In the genomic region with DNA sequence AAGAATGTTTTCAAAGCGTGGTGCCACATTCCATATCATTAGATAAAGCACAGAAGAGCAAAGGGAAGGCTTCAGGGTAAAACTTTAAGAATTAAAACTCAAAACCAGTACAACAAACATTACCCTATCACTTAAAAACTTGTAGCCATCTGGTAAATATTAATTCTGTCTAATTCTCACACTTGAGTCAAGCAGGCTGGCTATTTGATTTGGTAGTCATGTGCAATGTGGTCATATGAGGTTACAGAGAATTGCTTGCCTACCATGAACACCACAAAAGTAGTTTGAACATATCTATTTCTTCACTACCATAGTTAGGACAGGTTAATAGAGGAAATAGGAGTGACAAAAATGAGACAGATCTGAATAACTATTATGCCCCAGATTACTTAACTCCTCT, we compare ENCODE assay signal across 13 cellular contexts.
"Had no signal": no experiment of that assay in that cellular context is flagged by ENCODE, and none has a peak within 500 bp of the region (broad histone marks: within the 10 kb centered on the region; RNA-seq: fewer than 3 reads in every experiment).

No MANE protein-coding gene starts in this region.

- H3K4me3 ChIP-seq: esophagus muscularis mucosa, hepatocyte, tibial nerve had no signal

- DNase-seq: activated CD4-positive, alpha-beta memory T cell treated with anti-CD3 and anti-CD28 coated beads, Interleukin-2, amount 10 ng/mL, durations not matched to agents 7 days and 5 days; activated gamma-delta T cell; activated T-cell treated with anti-CD3 and anti-CD28 coated beads, Interleukin-2, amount 50 U/mL, for 48 hours; midbrain; naive B cell; posterior cingulate gyrus; right cardiac atrium; T-helper 9 cell had no signal

- H2AFZ ChIP-seq: hepatocyte had no signal

- H3K79me2 ChIP-seq: hepatocyte had no signal

- H3K36me3 ChIP-seq: esophagus muscularis mucosa, tibial nerve had no signal

- H3K27me3 ChIP-seq: esophagus muscularis mucosa, hepatocyte, tibial nerve had no signal

- H3K4me1 ChIP-seq: esophagus muscularis mucosa, tibial nerve had no signal

- H3K27ac ChIP-seq: esophagus muscularis mucosa, hepatocyte, tibial nerve, VCaP had no signal

- H3K9me3 ChIP-seq: esophagus muscularis mucosa, tibial nerve had no signal

- H3K4me2 ChIP-seq: hepatocyte had no signal

- ATAC-seq: right cardiac atrium; stimulated activated memory B cell treated with anti-CD40 and anti-IgM and Interleukin-4, amounts not matched to agents 10 μg/mL and 1 μg/mL and 100 μg/mL, for 72 hours had no signal
